8 cellular contexts compared by ENCODE assay signal in genomic region chr19:57599761-57600383, GRCh38. TPM values are rescaled to one million over a fixed set of nuclear protein-coding genes. Genes with fewer than 3 reads are reported as not detected.
DNase-seq lines count a peak whose midpoint lies in the region; ATAC-seq and TF ChIP-seq lines count a peak whose summit lies in the region.

Gene ZNF530 (plus strand): TSS chr19:57599885. CDS start chr19:57604346, 4,461 bp downstream.

- ATAC-seq in CD8-positive, alpha-beta T cell = peak; percentile 86
- ATAC-seq in GM19467 (IDR thresholded peaks at IDR 0.05; ENCODE audit: unreplicated experiment) = peak; percentile 93

- POLR2A ChIA-PET in CD8-positive, alpha-beta T cell (lab: Charles Lee) = interaction anchor here (1.0 kb wide), 1 partner anchor 403 kb away, joined by 3 read pairs; the partner anchor contains the start of gene ZNF606

- peaks cover 46% of the 10 kb centered on the region for H3K36me3 Mint-ChIP-seq in CD8-positive, alpha-beta T cell
- peaks cover 35% of the 10 kb centered on the region for H3K36me3 Mint-ChIP-seq in endothelial cell (ENCODE audit: low read depth, unreplicated experiment)

- H3K27me3 ChIP-seq in CD8-positive, alpha-beta T cell (ENCODE audit: insufficient read depth, low read length) = no peaks in the 10 kb centered on the region

- H3K4me1 ChIP-seq in CD8-positive, alpha-beta T cell (ENCODE audit: insufficient read depth, low read length) = peaks cover 13% of the 10 kb centered on the region
- H3K4me1 ChIP-seq in mesodermal cell (ENCODE audit: control insufficient read depth, insufficient read depth, low read length, poor library complexity, severe bottlenecking) = no peaks in the 10 kb centered on the region

- 1% methylated on average over 40 to 53 of the region's 53 CpGs for WGBS in mesodermal cell (ENCODE audit: insufficient coverage in 2 of 2), 2 experiments

- peak; percentile 61 to 93 (median 83) for DNase-seq in CD8-positive, alpha-beta T cell
- DNase-seq in HS-5 (ENCODE audit: low read depth) (peak; percentile 74), NOMO-1 treated with DMSO at 0.1 percent for 48 hours (lab: John Stamatoyannopoulos, UW; ENCODE audit: unreplicated experiment) (peak; percentile 81), endothelial cell (ENCODE audit: low spot score) (peak; percentile 87)
- DNase-seq in activated CD8-positive, alpha-beta memory T cell treated with anti-CD3 and anti-CD28 coated beads, Interleukin-2, amount 50 U/mL, for 1 hour (ENCODE audit: extremely low read depth) = peak; percentile 53
- peak; percentile 72 for DNase-seq in stimulated activated CD8-positive, alpha-beta memory T cell treated with anti-CD3 and anti-CD28 coated beads, Interleukin-15, amount 100 ng/mL, for 24 hours (ENCODE audit: low read depth)

- peak within 1 kb of the TSS; percentile 67 for H3K4me3 ChIP-seq in CD8-positive, alpha-beta T cell (ENCODE audit: low read depth, low read length)
- H3K4me3 ChIP-seq in mesodermal cell (ENCODE audit: extremely low read depth, insufficient read depth, low read length, poor library complexity, severe bottlenecking) = peak within 1 kb of the TSS; percentile 89

- H3K4me3 Mint-ChIP-seq in CD8-positive, alpha-beta T cell = peak within 1 kb of the TSS; percentile 88
- peak within 1 kb of the TSS; percentile 88 for H3K4me3 Mint-ChIP-seq in endothelial cell (ENCODE audit: unreplicated experiment)

- H3K4me1 Mint-ChIP-seq in CD8-positive, alpha-beta T cell (ENCODE audit: low read depth) = peaks cover 25% of the 10 kb centered on the region
- peaks cover 9% of the 10 kb centered on the region for H3K4me1 Mint-ChIP-seq in endothelial cell (ENCODE audit: unreplicated experiment)

- peak within 1 kb of the TSS; percentile 33 for H3K27ac Mint-ChIP-seq in CD8-positive, alpha-beta T cell
- H3K27ac Mint-ChIP-seq in endothelial cell (ENCODE audit: unreplicated experiment) = peak within 1 kb of the TSS; percentile 61

- no peak for TF ChIP-seq CTCF in CD8-positive, alpha-beta T cell (IDR thresholded peaks at IDR 0.05)
- TF ChIP-seq CTCF in endothelial cell (IDR thresholded peaks at IDR 0.05; ENCODE audit: unreplicated experiment) = no peak

- peaks cover 40% of the 10 kb centered on the region for H3K9me3 Mint-ChIP-seq in CD8-positive, alpha-beta T cell
- peaks cover 5% of the 10 kb centered on the region for H3K9me3 Mint-ChIP-seq in endothelial cell (ENCODE audit: unreplicated experiment)

- H3K27ac ChIP-seq in CD8-positive, alpha-beta T cell (ENCODE audit: low read depth, low read length) = peak within 1 kb of the TSS; percentile 16
- H3K27ac ChIP-seq in mesodermal cell (ENCODE audit: low read depth, low read length, severe bottlenecking) = no peak within 1 kb of the TSS

- H3K36me3 ChIP-seq in CD8-positive, alpha-beta T cell (ENCODE audit: insufficient read depth, low read length) = peaks cover 3% of the 10 kb centered on the region
- peaks cover 11% of the 10 kb centered on the region for H3K36me3 ChIP-seq in mesodermal cell (ENCODE audit: control insufficient read depth, insufficient read depth, low read length)

- CTCF ChIA-PET in CD8-positive, alpha-beta T cell (lab: Charles Lee) = interaction anchor here (1.1 kb wide), 1 partner anchor 13 kb away, joined by 3 read pairs; no protein-coding TSS in a partner anchor

- H3K9me3 ChIP-seq in CD8-positive, alpha-beta T cell (ENCODE audit: low read length) = peaks cover 9% of the 10 kb centered on the region
- H3K9me3 ChIP-seq in mesodermal cell (ENCODE audit: control insufficient read depth, low read length) = peaks cover 17% of the 10 kb centered on the region

- no peaks in the 10 kb centered on the region for H3K27me3 Mint-ChIP-seq in CD8-positive, alpha-beta T cell (ENCODE audit: low read depth)
- H3K27me3 Mint-ChIP-seq in endothelial cell (ENCODE audit: unreplicated experiment) = peaks cover 8% of the 10 kb centered on the region

- intact Hi-C loops in CD8-positive, alpha-beta T cell (cut with DNase I, micrococcal nuclease) = loop anchor here (1.0 to 5.0 kb wide), 7 partner anchors 14 to 165 kb away; partner anchors contain the start of genes ZIK1 (in 2 of the 2), ZNF211 (in 2 of the 2), ZNF134 (in 1 of the 2) and ZNF550 (in 1 of the 2)

RNA-seq across cellular contexts. Expression of gene ZNF530, which starts in this region (rescaled TPM):
- 1 to 10 TPM; 3.6 to 4.2 TPM for total RNA-seq in CD8-positive, alpha-beta T cell
- 7.2 TPM for total RNA-seq in endothelial cell (ENCODE audit: unreplicated experiment)
- polyA plus RNA-seq in mesodermal cell (2013, experiment 1 of 2) = 5.9 TPM
- 4.6 TPM for polyA plus RNA-seq in mesodermal cell (2013, experiment 2 of 2)
